In the genomic region with DNA sequence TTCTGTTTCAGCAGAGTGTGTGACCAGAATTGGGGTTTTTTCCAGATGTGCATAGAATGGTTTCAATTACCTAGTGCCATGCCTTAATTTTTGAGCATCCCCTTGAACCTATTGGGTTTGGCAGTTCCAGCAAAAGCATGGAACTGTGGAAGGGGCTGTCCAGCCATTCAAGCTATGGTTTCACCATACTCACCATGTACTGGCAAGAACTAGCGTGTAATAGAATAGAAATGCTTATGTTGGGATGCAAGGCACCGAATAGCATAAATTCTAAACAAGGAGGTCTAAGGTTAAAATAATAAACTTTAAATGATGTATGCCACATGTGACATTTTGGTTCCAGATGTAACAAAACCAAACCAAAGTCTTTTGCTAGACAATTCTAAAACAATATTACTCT, we compare ENCODE assay signal across 24 cellular contexts.
"Had no signal": no experiment of that assay in that cellular context is flagged by ENCODE, and none has a peak within 500 bp of the region (broad histone marks: within the 10 kb centered on the region; RNA-seq: fewer than 3 reads in every experiment).

No MANE protein-coding gene starts in this region.

- H3K36me3 ChIP-seq: colonic mucosa, esophagus squamous epithelium, gastrocnemius medialis, heart right ventricle, left lung, lower lobe of right lung had no signal

- FAIRE-seq: endometrium, islet of Langerhans, keratinocyte had no signal

- H3K27me3 ChIP-seq: colonic mucosa, esophagus squamous epithelium, gastrocnemius medialis, heart right ventricle, left lung had no signal

- H3K4me1 ChIP-seq: colonic mucosa, esophagus squamous epithelium, gastrocnemius medialis, heart right ventricle, left lung, lower lobe of right lung had no signal

- H3K4me3 ChIP-seq: colonic mucosa, esophagus squamous epithelium, gastrocnemius medialis, heart right ventricle, left lung, lower lobe of right lung had no signal

- ATAC-seq: effector memory CD8-positive, alpha-beta T cell; esophagus mucosa; gastrocnemius medialis; heart right ventricle; left cardiac atrium; left lung; left ventricle myocardium superior; lower lobe of right lung; naive thymus-derived CD4-positive, alpha-beta T cell had no signal

- DNase-seq: colonic mucosa; cortex of kidney; effector CD8-positive, alpha-beta T cell; effector memory CD8-positive, alpha-beta T cell; endodermal cell; erythroblast; esophagus squamous epithelium; gastrocnemius medialis; glutamatergic neuron; head of caudate nucleus; heart right ventricle; hippocampal formation; left cardiac atrium; left lung; left ventricle myocardium superior; lower lobe of right lung; mesenchymal stem cell; midbrain; naive thymus-derived CD4-positive, alpha-beta T cell had no signal

- H3K9me3 ChIP-seq: colonic mucosa, esophagus squamous epithelium, gastrocnemius medialis, lower lobe of right lung had no signal

- H3K27ac ChIP-seq: colonic mucosa, epithelial cell of prostate, esophagus squamous epithelium, gastrocnemius medialis, heart right ventricle, left lung, lower lobe of right lung had no signal
